Comparison of ENCODE assay signal across 9 cellular contexts in the genomic region with DNA sequence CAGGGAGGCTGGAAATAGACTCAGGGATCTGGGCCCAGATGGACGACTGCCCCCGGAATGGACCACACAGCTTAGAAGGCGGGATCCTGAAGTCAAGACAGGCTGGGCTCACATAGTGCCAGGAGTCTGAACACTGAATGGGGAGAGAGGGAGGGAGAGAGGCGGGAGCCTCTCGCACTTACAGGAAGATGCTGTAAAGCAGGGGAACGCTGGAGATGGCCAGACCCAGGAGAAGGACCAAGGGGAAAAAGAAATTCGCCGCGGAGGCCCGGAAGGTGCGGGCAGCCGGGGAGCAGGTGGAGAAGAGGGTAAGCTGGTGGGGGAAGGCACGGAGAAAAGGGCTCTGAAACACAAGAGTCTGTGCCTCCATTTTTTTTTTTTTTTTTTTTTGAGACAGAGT. TPM values are rescaled to one million over a fixed set of nuclear protein-coding genes. Genes with fewer than 3 reads are reported as not detected.
DNase-seq lines count a peak whose midpoint lies in the region; ATAC-seq and TF ChIP-seq lines count a peak whose summit lies in the region.
"Had no signal": no experiment of that assay in that cellular context is flagged by ENCODE, and none has a peak within 500 bp of the region (broad histone marks: within the 10 kb centered on the region; RNA-seq: fewer than 3 reads in every experiment).

No MANE protein-coding gene starts in this region.

- H3K27ac Mint-ChIP-seq in WTC11 (peak overlapping the region; percentile 99), type B pancreatic cell (peak overlapping the region; percentile 99)

- H3K4me1 Mint-ChIP-seq in WTC11 (peaks cover 36% of the 10 kb centered on the region), type B pancreatic cell (ENCODE audit: unreplicated experiment) (peaks cover 31% of the 10 kb centered on the region)

- peaks cover 37% of the 10 kb centered on the region for H3K27me3 Mint-ChIP-seq in WTC11 (ENCODE audit: low read depth)
- no peaks in the 10 kb centered on the region for H3K27me3 Mint-ChIP-seq in type B pancreatic cell

- no peak for TF ChIP-seq CTCF in left ventricle myocardium inferior (IDR thresholded peaks at IDR 0.05; ENCODE audit: borderline replicate concordance)
- no peak for TF ChIP-seq CTCF in WTC11 (IDR thresholded peaks at IDR 0.05)
- TF ChIP-seq CTCF in type B pancreatic cell (conservative IDR thresholded peaks at IDR 0.05), result no peak

- intact Hi-C loops in left ventricle myocardium inferior (cut with micrococcal nuclease), result no loop called here
- intact Hi-C loops in left cardiac atrium (cut with DNase I), result no loop called here

- POLR2A ChIA-PET in WTC11 (lab: Charles Lee), result interaction anchor here (2.2 kb wide), 1 partner anchor 25 kb away, joined by 10 read pairs; the partner anchor contains the start of gene CNOT3

- peaks cover 10% of the 10 kb centered on the region for H3K36me3 Mint-ChIP-seq in WTC11
- H3K36me3 Mint-ChIP-seq in type B pancreatic cell, result peaks cover 13% of the 10 kb centered on the region

- CTCF ChIA-PET in WTC11 (lab: Charles Lee), result interaction anchor here (0.7 to 1.9 kb wide), 5 partner anchors 10 to 202 kb away, joined by 3 to 5 read pairs (median 3); no protein-coding TSS in a partner anchor

- peak overlapping the region; percentile 79 for H3K4me3 ChIP-seq in left ventricle myocardium inferior
- H3K4me3 ChIP-seq in iPS-18a (ENCODE audit: low read length), result peak overlapping the region; percentile 78

- no peaks in the 10 kb centered on the region for H3K9me3 Mint-ChIP-seq in WTC11
- no peaks in the 10 kb centered on the region for H3K9me3 Mint-ChIP-seq in type B pancreatic cell

- H3K9ac ChIP-seq in iPS-18a (ENCODE audit: low read length), result peak overlapping the region; percentile 51

- H3K27ac ChIP-seq in left ventricle myocardium inferior (replicated peaks) (no peak overlapping the region), iPS-18a (ENCODE audit: low read length) (no peak overlapping the region)

- H3K27me3 ChIP-seq in left ventricle myocardium inferior (ENCODE audit: low read depth), result peaks cover 19% of the 10 kb centered on the region
- peaks cover 11% of the 10 kb centered on the region for H3K27me3 ChIP-seq in iPS-18a (ENCODE audit: control insufficient read depth, insufficient read depth, low read length)

- DNase-seq in left ventricle myocardium inferior (no peak), left cardiac atrium (no peak), WTC11 (ENCODE audit: low spot score) (no peak), type B pancreatic cell (ENCODE audit: extremely low spot score, unreplicated experiment) (no peak), NCI-H345 (lab: John Stamatoyannopoulos, UW) (no peak)
- no peak for DNase-seq in activated CD4-positive, alpha-beta T cell treated with anti-CD3 and anti-CD28 coated beads, Interleukin-2, amount 50 U/mL, for 48 hours
- DNase-seq: NCI-H187 had no signal

- H3K9me3 ChIP-seq in left ventricle myocardium inferior (replicated peaks), result no peaks in the 10 kb centered on the region
- no peaks in the 10 kb centered on the region for H3K9me3 ChIP-seq in iPS-18a (ENCODE audit: control insufficient read depth, low read depth, low read length)

- ATAC-seq in left cardiac atrium (no peak), WTC11 (no peak), GM18498 (IDR thresholded peaks at IDR 0.05; ENCODE audit: unreplicated experiment) (no peak)

- peaks cover 42% of the 10 kb centered on the region for H3K4me1 ChIP-seq in left ventricle myocardium inferior
- H3K4me1 ChIP-seq in iPS-18a (ENCODE audit: control insufficient read depth, low read depth, low read length), result peaks cover 3% of the 10 kb centered on the region

- H3K4me3 Mint-ChIP-seq in WTC11 (peak overlapping the region; percentile 100), type B pancreatic cell (peak overlapping the region; percentile 100)

- peaks cover 23% of the 10 kb centered on the region for H3K36me3 ChIP-seq in left ventricle myocardium inferior
- H3K36me3 ChIP-seq in iPS-18a (ENCODE audit: control insufficient read depth, low read depth, low read length), result peaks cover 12% of the 10 kb centered on the region

TF ChIP-seq in WTC11, 78 proteins besides CTCF, POLR2A, EP300 and RAD21:
- no peak for TF ChIP-seq ZNF416 (CRISPR knock-in tag; IDR thresholded peaks at IDR 0.05)
- TF ChIP-seq ETV6 (CRISPR knock-in tag; IDR thresholded peaks at IDR 0.05), result no peak
- no peak for TF ChIP-seq HMGA2 (CRISPR knock-in tag; IDR thresholded peaks at IDR 0.05)
- no peak for TF ChIP-seq CREM (CRISPR knock-in tag; IDR thresholded peaks at IDR 0.05)
- TF ChIP-seq NFE2L1 (CRISPR knock-in tag; IDR thresholded peaks at IDR 0.05), result no peak
- no peak for TF ChIP-seq ZBTB21 (CRISPR knock-in tag; IDR thresholded peaks at IDR 0.05; ENCODE audit: borderline replicate concordance)
- TF ChIP-seq ARID4B (CRISPR knock-in tag; IDR thresholded peaks at IDR 0.05; ENCODE audit: borderline replicate concordance), result no peak

RNA-seq across cellular contexts. Expression of gene LENG1, which starts 1.4 kb away (rescaled TPM):
- total RNA-seq in left ventricle myocardium inferior, result 7.3 TPM
- total RNA-seq in left cardiac atrium, result 1 to 10 TPM; 7.0 to 7.2 TPM
- total RNA-seq in WTC11 (2021), result 4.6 to 5.4 TPM (median 4.9 TPM) in 3 replicates
- total RNA-seq in type B pancreatic cell (ENCODE audit: low replicate concordance), result 6.6 and 7.5 TPM in 2 replicates

RNA-seq across cellular contexts. Expression of gene TMC4, which starts 12.0 kb away (rescaled TPM):
- 2.2 TPM for total RNA-seq in left ventricle myocardium inferior
- total RNA-seq in left cardiac atrium, result 1 to 10 TPM in 1 of 2 donors, under 1 TPM in 1; 0.38 to 1.1 TPM
- 9.3 to 14.7 TPM (median 13.8 TPM) in 3 replicates for total RNA-seq in WTC11 (2021)
- 24.2 and 42.1 TPM in 2 replicates for total RNA-seq in type B pancreatic cell (ENCODE audit: low replicate concordance)

RNA-seq across cellular contexts. Expression of gene CNOT3, which starts 23.4 kb away (rescaled TPM):
- 19.5 TPM for total RNA-seq in left ventricle myocardium inferior
- total RNA-seq in left cardiac atrium, result 10 to 100 TPM; 18.9 to 21.4 TPM
- 90.7 to 96.8 TPM (median 93.3 TPM) in 3 replicates for total RNA-seq in WTC11 (2021)
- total RNA-seq in type B pancreatic cell (ENCODE audit: low replicate concordance), result 55.4 and 72.9 TPM in 2 replicates

RNA-seq across cellular contexts. Expression of gene MBOAT7, which starts 28.4 kb away (rescaled TPM):
- total RNA-seq in left ventricle myocardium inferior (12.2 TPM), left cardiac atrium (10 to 100 TPM; 21.6 to 21.7 TPM), WTC11 (2021) (109 to 126 TPM (median 113 TPM) in 3 replicates), type B pancreatic cell (ENCODE audit: low replicate concordance) (73.3 and 86.7 TPM in 2 replicates)

RNA-seq across cellular contexts. Expression of gene TSEN34, which starts 30.2 kb away (rescaled TPM):
- 16.2 TPM for total RNA-seq in left ventricle myocardium inferior
- total RNA-seq in left cardiac atrium, result 10 to 100 TPM; 17.4 to 20.5 TPM
- 32.0 to 34.3 TPM (median 32.5 TPM) in 3 replicates for total RNA-seq in WTC11 (2021)
- total RNA-seq in type B pancreatic cell (ENCODE audit: low replicate concordance), result 39.3 and 41.9 TPM in 2 replicates
